In the genomic region with DNA sequence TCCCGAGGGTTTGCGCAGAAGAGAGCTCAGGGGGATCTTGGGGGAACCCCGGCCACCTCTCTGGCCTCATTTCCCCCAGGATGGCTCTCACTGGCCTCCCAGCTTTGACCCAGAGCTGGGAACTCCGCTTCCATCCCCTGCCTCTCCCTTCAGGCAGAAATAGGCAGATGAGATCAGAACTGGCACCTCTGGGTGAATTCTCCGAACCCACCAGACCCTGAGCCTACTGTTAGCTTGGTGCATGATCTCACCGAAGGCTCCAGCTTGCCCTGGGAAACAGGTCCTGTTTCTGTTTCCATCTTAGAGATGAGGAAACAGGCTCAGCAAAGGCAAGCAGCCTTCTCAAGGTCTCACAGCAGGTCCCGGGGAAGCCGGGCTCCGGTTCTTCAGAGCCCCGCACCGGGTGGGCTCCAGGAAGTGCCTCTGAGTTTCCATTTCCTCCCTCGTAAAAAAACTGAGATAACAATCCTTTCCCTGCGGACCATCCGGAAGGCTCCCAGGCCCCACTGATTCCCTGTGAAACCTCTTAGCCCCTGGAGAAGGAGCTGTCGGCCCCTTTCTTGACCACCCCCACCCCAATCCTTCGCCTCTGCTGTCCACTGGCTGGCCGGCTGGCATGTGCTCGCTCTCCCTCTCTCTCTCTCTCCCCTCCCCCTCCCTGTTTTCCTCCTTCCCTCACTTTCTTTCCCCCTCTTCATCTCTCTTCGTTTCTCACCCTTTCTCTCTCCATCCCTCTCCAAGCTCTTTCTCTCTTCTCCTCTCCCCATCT, we compare ENCODE assay signal across 10 cellular contexts. TPM values are rescaled to one million over a fixed set of nuclear protein-coding genes. Genes with fewer than 3 reads are reported as not detected.
A peak's percentile ranks its signal among the peaks of the same experiment; 100 is the strongest.
DNase-seq lines count a peak whose midpoint lies in the region; ATAC-seq, FAIRE-seq and TF ChIP-seq lines count a peak whose summit lies in the region.
"Had no signal": no experiment of that assay in that cellular context is flagged by ENCODE, and none has a peak within 500 bp of the region (broad histone marks: within the 10 kb centered on the region; RNA-seq: fewer than 3 reads in every experiment).

No MANE protein-coding gene starts in this region.

- H3K36me3 Mint-ChIP-seq in memory B cell: peaks cover 7% of the 10 kb centered on the region
- H3K36me3 Mint-ChIP-seq: activated naive CD4-positive, alpha-beta T cell treated with anti-CD3 and anti-CD28 coated beads, Interleukin-2, amount 50 U/mL, for 24 hours had no signal

- peak overlapping the region; percentile 96 for H3K27ac ChIP-seq in A673 (ENCODE audit: low read depth, low read length, poor library complexity, severe bottlenecking)

- peak; percentile 51 for FAIRE-seq in HTR-8/SVneo (lab: Jason Lieb, UNC)
- FAIRE-seq: GM12878 had no signal

- POLR2A ChIA-PET in A673 (lab: Charles Lee; ENCODE audit: low non-redundant PET): no interaction called here

- H3K9me3 Mint-ChIP-seq in memory B cell: peaks cover 3% of the 10 kb centered on the region
- H3K9me3 Mint-ChIP-seq: activated naive CD4-positive, alpha-beta T cell treated with anti-CD3 and anti-CD28 coated beads, Interleukin-2, amount 50 U/mL, for 24 hours had no signal

- H3K27me3 Mint-ChIP-seq in memory B cell: peaks cover 37% of the 10 kb centered on the region

- H3K4me1 ChIP-seq in A673 (ENCODE audit: insufficient read depth, low read length, poor library complexity, severe bottlenecking): peaks cover 29% of the 10 kb centered on the region

- H3K4me3 ChIP-seq in A673 (ENCODE audit: low read depth, low read length, poor library complexity, severe bottlenecking): peak overlapping the region; percentile 64
- peak overlapping the region; percentile 88 for H3K4me3 ChIP-seq in choroid plexus epithelial cell (ENCODE audit: low read depth, low read length)

- TF ChIP-seq CTCF in A673 (conservative IDR thresholded peaks at IDR 0.05; ENCODE audit: low read depth, low read length) (no peak), choroid plexus epithelial cell (conservative IDR thresholded peaks at IDR 0.05; ENCODE audit: low read depth, low read length) (no peak)

- no peaks in the 10 kb centered on the region for H3K9me3 ChIP-seq in A673 (ENCODE audit: low read depth, low read length, poor library complexity, severe bottlenecking)

- DNase-seq in A673 (ENCODE audit: low spot score) (peak; percentile 90), HTR-8/SVneo (ENCODE audit: insufficient read length, low spot score) (no peak), choroid plexus epithelial cell (ENCODE audit: low read depth) (peak; percentile 79), memory B cell (ENCODE audit: low spot score in 2 of 2) (no peak), GOT3 (lab: John Stamatoyannopoulos, UW) (no peak), DMS114 treated with DMSO at 0.1 percent for 48 hours (lab: John Stamatoyannopoulos, UW; ENCODE audit: unreplicated experiment) (no peak)

- intact Hi-C loops in A673 (cut with micrococcal nuclease; ENCODE audit: unreplicated experiment): loop anchor here (10.0 kb wide), 1 partner anchor 163 kb away; no protein-coding TSS in a partner anchor

- H3K36me3 ChIP-seq in A673 (ENCODE audit: insufficient read depth, low read length, poor library complexity, severe bottlenecking): no peaks in the 10 kb centered on the region

- CTCF ChIA-PET in A673 (lab: Charles Lee): interaction anchor here (0.6 to 1.3 kb wide), 4 partner anchors 78 to 159 kb away, joined by 3 to 12 read pairs (median 3); no protein-coding TSS in a partner anchor

- no peaks in the 10 kb centered on the region for H3K27me3 ChIP-seq in A673 (replicated peaks; ENCODE audit: insufficient read depth, low read depth, low read length, poor library complexity)

- H3K4me3 Mint-ChIP-seq in memory B cell: peak overlapping the region; percentile 50

- peaks cover 27% of the 10 kb centered on the region for H3K4me1 Mint-ChIP-seq in memory B cell

- H3K27ac Mint-ChIP-seq in memory B cell: no peak overlapping the region

- no TSS peak for BruUV-seq in A673 (replicated peaks; lab: Mats Ljungman, UMichigan)

- ATAC-seq in memory B cell (ENCODE audit: low read depth): no peak
- no peak for ATAC-seq in GM18502 (IDR thresholded peaks at IDR 0.05; ENCODE audit: poor library complexity, unreplicated experiment)
- no peak for ATAC-seq in GM19397 (IDR thresholded peaks at IDR 0.05; ENCODE audit: unreplicated experiment)
- ATAC-seq: GM12878 had no signal

RNA-seq across cellular contexts. Expression of a gene that starts 2.1 kb away (rescaled TPM):
- 76.7 and 83.6 TPM in 2 replicates for total RNA-seq in A673 (2021)

RNA-seq across cellular contexts. Expression of a gene that starts 39.3 kb away (rescaled TPM):
- total RNA-seq in A673 (2021): 3.4 and 6.6 TPM in 2 replicates

RNA-seq across cellular contexts. Expression of a gene that starts 42.8 kb away (rescaled TPM):
- 205 and 234 TPM in 2 replicates for total RNA-seq in A673 (2021)

RNA-seq across cellular contexts. Expression of a gene that starts 57.4 kb away (rescaled TPM):
- 9.4 and 10.4 TPM in 2 replicates for total RNA-seq in A673 (2021)

Comparison
In these comparisons a context has a peak if more than half of its experiments do, and no peak if none do; other contexts are left out.
1. DNase-seq: peak in A673 (single experiment) and choroid plexus epithelial cell (single experiment); none in HTR-8/SVneo (single experiment), memory B cell (0 of 2), GOT3 (single experiment) and DMS114 treated with DMSO at 0.1 percent for 48 hours (single experiment).